31 cellular contexts compared by ENCODE assay signal in the genomic region with DNA sequence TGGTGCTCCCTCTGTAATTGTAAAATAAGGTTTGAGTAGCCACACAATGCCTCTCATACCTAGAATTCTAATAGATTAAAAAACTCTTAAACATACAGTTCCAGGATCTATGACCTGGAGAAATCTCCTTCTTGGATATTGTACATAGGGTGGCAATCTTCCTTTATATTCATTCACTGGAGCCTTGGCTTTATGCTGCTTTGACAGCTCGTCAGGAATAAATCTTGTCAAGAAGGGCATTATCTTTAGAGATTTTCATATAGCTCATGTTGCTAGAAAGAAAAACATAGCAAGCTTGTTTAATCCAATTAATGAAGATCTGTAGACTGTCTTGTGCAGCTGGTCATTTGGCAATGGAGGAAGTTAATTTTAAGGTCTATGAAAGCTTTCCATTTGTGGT.
"Had no signal": no experiment of that assay in that cellular context is flagged by ENCODE, and none has a peak within 500 bp of the region (broad histone marks: within the 10 kb centered on the region; RNA-seq: fewer than 3 reads in every experiment).

No MANE protein-coding gene starts in this region.

- DNase-seq: activated CD4-positive, alpha-beta memory T cell treated with anti-CD3 and anti-CD28 coated beads, Interleukin-2, amount 10 ng/mL, durations not matched to agents 7 days and 5 days; activated CD4-positive, alpha-beta T cell treated with anti-CD3 and anti-CD28 coated beads for 1 hour; activated CD4-positive, alpha-beta T cell treated with anti-CD3 and anti-CD28 coated beads for 48 hours; activated CD4-positive, CD25-positive, alpha-beta regulatory T cell; activated effector memory CD4-positive, alpha-beta T cell treated with anti-CD3 and anti-CD28 coated beads, Interleukin-2, amount 50 U/mL, for 16 hours; activated naive CD4-positive, alpha-beta T cell; activated naive CD4-positive, alpha-beta T cell treated with anti-CD3 and anti-CD28 coated beads, Interleukin-2, amount 50 U/mL, for 16 hours; activated naive CD8-positive, alpha-beta T cell treated with anti-CD3 and anti-CD28 coated beads for 36 hours; activated T-cell treated with anti-CD3 and anti-CD28 coated beads, Interleukin-2, amount 50 U/mL, for 1 hour; activated T-cell treated with anti-CD3 and anti-CD28 coated beads, Interleukin-2, amount 50 U/mL, for 72 hours; amniotic stem cell; aorta; brain microvascular endothelial cell; central memory CD4-positive, alpha-beta T cell; Karpas-422; KBM-7; NCI-H1105; NCI-H1417 treated with DMSO at 0.1 percent for 48 hours; NCI-H187 treated with DMSO at 0.1 percent for 48 hours; NCI-H2081; NCI-H526; NCI-H748 treated with DMSO at 0.1 percent for 48 hours; NK-92 treated with Interleukin-12 subunit alpha and Interleukin-12 subunit beta, amount 100 ng/mL, for 24 hours; PC-3; SIG-M5; SW 1271; T1000; WERI-Rb-1 had no signal

- ATAC-seq: activated T-cell treated with anti-CD3 and anti-CD28 coated beads, Interleukin-2, amount 50 U/mL, for 72 hours; activated T-helper 17 cell treated with anti-CD3 and anti-CD28 coated beads, Interleukin-2, amount 50 U/mL, for 72 hours; PC-3; Right ventricle myocardium inferior had no signal

- H3K36me3 ChIP-seq: brain microvascular endothelial cell, WERI-Rb-1 had no signal

- H3K27me3 ChIP-seq: brain microvascular endothelial cell had no signal

- H3K27ac ChIP-seq: brain microvascular endothelial cell, RWPE1, WERI-Rb-1 had no signal
